Comparison of ENCODE assay signal across 15 cellular contexts in the genomic region with DNA sequence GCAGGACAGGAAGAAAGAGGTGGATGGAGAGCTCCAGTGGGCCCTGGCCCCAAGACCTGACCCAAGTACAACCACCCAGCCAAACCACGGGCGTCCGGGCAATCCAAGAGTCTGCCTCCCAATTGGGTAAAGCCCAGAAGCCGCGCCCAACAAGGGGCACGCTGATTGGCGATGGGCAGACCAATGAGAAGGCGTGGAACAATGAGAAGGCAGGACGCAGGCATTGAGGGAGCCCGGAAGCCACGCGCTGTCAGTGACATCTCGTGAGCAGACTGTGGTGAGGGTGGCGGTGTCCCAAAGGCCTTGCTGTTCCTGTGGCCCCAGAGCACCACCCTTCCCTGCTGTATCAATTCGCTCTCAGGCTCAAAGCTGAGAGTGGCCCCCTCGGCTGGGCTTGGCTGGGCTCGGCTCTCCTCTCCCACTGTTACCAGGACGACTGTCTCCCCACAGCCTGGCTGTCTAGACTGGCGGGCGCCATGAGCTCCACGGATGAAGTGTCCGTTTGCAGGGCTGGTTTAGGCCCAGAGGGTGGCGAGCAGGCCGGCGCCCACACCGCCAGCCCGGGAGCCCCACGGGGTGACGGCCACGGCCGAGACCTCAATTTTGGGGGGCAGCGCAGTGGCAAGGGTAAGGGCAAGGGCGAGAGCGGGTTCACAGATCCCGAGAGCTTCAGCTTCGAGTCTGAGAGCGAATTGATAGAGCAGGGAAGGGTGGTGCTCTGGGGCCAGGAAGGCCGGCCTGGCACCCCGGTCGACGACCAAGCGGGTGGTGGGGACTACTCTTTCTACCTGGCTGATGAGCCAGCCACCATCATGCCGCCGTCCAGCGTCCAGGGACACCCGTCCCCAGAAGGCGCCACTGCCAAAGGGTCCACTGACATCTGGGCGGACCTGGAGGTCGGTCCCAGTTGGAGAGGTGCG.
DNase-seq lines count a peak whose midpoint lies in the region; ATAC-seq and TF ChIP-seq lines count a peak whose summit lies in the region.
"Had no signal": no experiment of that assay in that cellular context is flagged by ENCODE, and none has a peak within 500 bp of the region (broad histone marks: within the 10 kb centered on the region; RNA-seq: fewer than 3 reads in every experiment).

A gene (plus strand): TSS at position 219 of the 920 bp plus-strand sequence.

- no peaks in the 10 kb centered on the region for H3K9me3 Mint-ChIP-seq in natural killer cell treated with Interleukin-12 subunit alpha and Interleukin-12 subunit beta and Interleukin-15 and Interleukin-18, amount 100 ng/mL, for 72 hours
- no peaks in the 10 kb centered on the region for H3K9me3 Mint-ChIP-seq in natural killer cell

- peak; percentile 59 for DNase-seq in natural killer cell treated with Interleukin-12 subunit alpha and Interleukin-12 subunit beta and Interleukin-15 and Interleukin-18, amount 100 ng/mL, for 72 hours (ENCODE audit: low spot score)
- DNase-seq in natural killer cell (no peak), NCI-H2227 (lab: John Stamatoyannopoulos, UW; ENCODE audit: unreplicated experiment) (peak; percentile 52), ecto neural progenitor cell (ENCODE audit: low spot score) (peak; percentile 32), iPS-NIHi7 (ENCODE audit: extremely low spot score) (no peak)
- DNase-seq: DMS79, H9, Kasumi-1, MM.1S, NCI-H1092 treated with DMSO at 0.1 percent for 48 hours, NCI-H2171, NCI-H524 treated with DMSO at 0.1 percent for 48 hours, OCI-M1 had no signal

- H3K27ac Mint-ChIP-seq in natural killer cell treated with Interleukin-12 subunit alpha and Interleukin-12 subunit beta and Interleukin-15 and Interleukin-18, amount 100 ng/mL, for 72 hours, result no peak within 1 kb of the TSS
- H3K27ac Mint-ChIP-seq in natural killer cell, result no peak within 1 kb of the TSS
- H3K27ac Mint-ChIP-seq: H9 had no signal

- TF ChIP-seq CTCF in natural killer cell (IDR thresholded peaks at IDR 0.05), result no peak

- ATAC-seq in natural killer cell treated with Interleukin-12 subunit alpha and Interleukin-12 subunit beta and Interleukin-15 and Interleukin-18, amount 100 ng/mL, for 72 hours, result no peak
- ATAC-seq in natural killer cell (no peak), esophagus mucosa (no peak), HG02938 (IDR thresholded peaks at IDR 0.05; ENCODE audit: unreplicated experiment) (no peak)

- H3K36me3 Mint-ChIP-seq in natural killer cell treated with Interleukin-12 subunit alpha and Interleukin-12 subunit beta and Interleukin-15 and Interleukin-18, amount 100 ng/mL, for 72 hours, result no peaks in the 10 kb centered on the region
- H3K36me3 Mint-ChIP-seq in natural killer cell, result no peaks in the 10 kb centered on the region

- peaks cover 11 to 19% of the 10 kb centered on the region in 2 donors for H3K4me1 Mint-ChIP-seq in natural killer cell treated with Interleukin-12 subunit alpha and Interleukin-12 subunit beta and Interleukin-15 and Interleukin-18, amount 100 ng/mL, for 72 hours (ENCODE audit: low read depth in 2 of 2)
- H3K4me1 Mint-ChIP-seq in natural killer cell, result peaks cover 9 to 20% of the 10 kb centered on the region in 2 donors

- intact Hi-C loops in natural killer cell (cut with micrococcal nuclease), result no loop called here

- no peak within 1 kb of the TSS for H3K4me3 Mint-ChIP-seq in natural killer cell treated with Interleukin-12 subunit alpha and Interleukin-12 subunit beta and Interleukin-15 and Interleukin-18, amount 100 ng/mL, for 72 hours
- no peak within 1 kb of the TSS for H3K4me3 Mint-ChIP-seq in natural killer cell
- H3K4me3 Mint-ChIP-seq: H9 had no signal

- peaks cover 0 to 5% of the 10 kb centered on the region in 2 donors for H3K27me3 Mint-ChIP-seq in natural killer cell treated with Interleukin-12 subunit alpha and Interleukin-12 subunit beta and Interleukin-15 and Interleukin-18, amount 100 ng/mL, for 72 hours
- peaks cover 0 to 6% of the 10 kb centered on the region in 2 donors for H3K27me3 Mint-ChIP-seq in natural killer cell (ENCODE audit: low read depth in 2 of 2)

Comparison
In these comparisons a context has a peak if more than half of its experiments do, and no peak if none do; other contexts are left out.
1. DNase-seq: peak in natural killer cell treated with Interleukin-12 subunit alpha and Interleukin-12 subunit beta and Interleukin-15 and Interleukin-18, amount 100 ng/mL, for 72 hours (single experiment), NCI-H2227 (single experiment) and ecto neural progenitor cell (single experiment); none in natural killer cell (single experiment) and iPS-NIHi7 (single experiment).